ENCODE assay signal across 1 cellular context in genomic region chr9:94941211-94941875, GRCh38.
TF ChIP-seq lines count a peak whose summit lies in the region.

No MANE protein-coding gene starts in this region.

TF ChIP-seq in HepG2, 621 proteins besides CTCF, POLR2A, EP300 and RAD21 (continued from another document and continues in another):
- TF ChIP-seq ZNF598 (CRISPR knock-in tag; IDR thresholded peaks at IDR 0.05; ENCODE audit: borderline replicate concordance) (no peak), CREB1 (IDR thresholded peaks at IDR 0.05) (no peak), CREB1 (CRISPR knock-in tag; IDR thresholded peaks at IDR 0.05) (peak; percentile 63), ZNF335 (CRISPR knock-in tag; IDR thresholded peaks at IDR 0.05) (no peak), ZMYM2 (CRISPR knock-in tag; IDR thresholded peaks at IDR 0.05) (no peak), ZBTB38 (CRISPR knock-in tag; IDR thresholded peaks at IDR 0.05) (no peak), THAP7 (CRISPR knock-in tag; IDR thresholded peaks at IDR 0.05) (no peak), MAF1 (CRISPR knock-in tag; IDR thresholded peaks at IDR 0.05; ENCODE audit: borderline replicate concordance) (no peak), ZFP36L1 (CRISPR knock-in tag; IDR thresholded peaks at IDR 0.05) (0 out of 2 replicates have a peak, but pooled peaks have one; percentile 58), HNRNPUL1 (IDR thresholded peaks at IDR 0.05; ENCODE audit: low read depth, low read length) (no peak), HNF1B (CRISPR knock-in tag; IDR thresholded peaks at IDR 0.05) (peak; percentile 65; the same call in 1 of the 2 replicates), KIAA2018 (CRISPR knock-in tag; IDR thresholded peaks at IDR 0.05; ENCODE audit: borderline replicate concordance) (no peak), HMG20B (CRISPR knock-in tag; conservative IDR thresholded peaks at IDR 0.05) (no peak), MED8 (CRISPR knock-in tag; IDR thresholded peaks at IDR 0.05; ENCODE audit: insufficient replicate concordance) (no peak), PRDM4 (CRISPR knock-in tag; IDR thresholded peaks at IDR 0.05; ENCODE audit: borderline replicate concordance) (no peak), MIER2 (CRISPR knock-in tag; IDR thresholded peaks at IDR 0.05) (peak; percentile 22; the same call in 1 of the 2 replicates), ONECUT2 (CRISPR knock-in tag; IDR thresholded peaks at IDR 0.05) (no peak), ZBTB1 (CRISPR knock-in tag; IDR thresholded peaks at IDR 0.05; ENCODE audit: borderline replicate concordance) (no peak), ZNF878 (CRISPR knock-in tag; IDR thresholded peaks at IDR 0.05) (peak; percentile 56; the same call in 1 of the 2 replicates), FOSL1 (CRISPR knock-in tag; IDR thresholded peaks at IDR 0.05; ENCODE audit: borderline replicate concordance) (peak; percentile 16; the same call in 1 of the 2 replicates), PRDM15 (CRISPR knock-in tag; IDR thresholded peaks at IDR 0.05) (no peak), ZNF136 (CRISPR knock-in tag; IDR thresholded peaks at IDR 0.05; ENCODE audit: low read depth) (no peak), ZNF775 (CRISPR knock-in tag; IDR thresholded peaks at IDR 0.05; ENCODE audit: borderline replicate concordance) (no peak), ZNF44 (CRISPR knock-in tag; IDR thresholded peaks at IDR 0.05) (no peak), SNAPC2 (CRISPR knock-in tag; IDR thresholded peaks at IDR 0.05) (no peak), ZNF574 (CRISPR knock-in tag; IDR thresholded peaks at IDR 0.05) (no peak), ZNF468 (CRISPR knock-in tag; IDR thresholded peaks at IDR 0.05) (no peak), TRAFD1 (CRISPR knock-in tag; IDR thresholded peaks at IDR 0.05; ENCODE audit: borderline replicate concordance) (no peak), ZFYVE20 (CRISPR knock-in tag; IDR thresholded peaks at IDR 0.05; ENCODE audit: borderline replicate concordance, low read depth) (no peak), ZSCAN20 (CRISPR knock-in tag; IDR thresholded peaks at IDR 0.05; ENCODE audit: borderline replicate concordance) (no peak), MED13 (CRISPR knock-in tag; IDR thresholded peaks at IDR 0.05) (no peak), ZBTB42 (CRISPR knock-in tag; IDR thresholded peaks at IDR 0.05) (no peak), GLI4 (CRISPR knock-in tag; IDR thresholded peaks at IDR 0.05; ENCODE audit: borderline replicate concordance) (no peak), PITX1 (CRISPR knock-in tag; IDR thresholded peaks at IDR 0.05) (no peak), KDM1A (CRISPR knock-in tag; IDR thresholded peaks at IDR 0.05) (no peak), GPBP1L1 (CRISPR knock-in tag; IDR thresholded peaks at IDR 0.05) (no peak)
